In the genomic region with DNA sequence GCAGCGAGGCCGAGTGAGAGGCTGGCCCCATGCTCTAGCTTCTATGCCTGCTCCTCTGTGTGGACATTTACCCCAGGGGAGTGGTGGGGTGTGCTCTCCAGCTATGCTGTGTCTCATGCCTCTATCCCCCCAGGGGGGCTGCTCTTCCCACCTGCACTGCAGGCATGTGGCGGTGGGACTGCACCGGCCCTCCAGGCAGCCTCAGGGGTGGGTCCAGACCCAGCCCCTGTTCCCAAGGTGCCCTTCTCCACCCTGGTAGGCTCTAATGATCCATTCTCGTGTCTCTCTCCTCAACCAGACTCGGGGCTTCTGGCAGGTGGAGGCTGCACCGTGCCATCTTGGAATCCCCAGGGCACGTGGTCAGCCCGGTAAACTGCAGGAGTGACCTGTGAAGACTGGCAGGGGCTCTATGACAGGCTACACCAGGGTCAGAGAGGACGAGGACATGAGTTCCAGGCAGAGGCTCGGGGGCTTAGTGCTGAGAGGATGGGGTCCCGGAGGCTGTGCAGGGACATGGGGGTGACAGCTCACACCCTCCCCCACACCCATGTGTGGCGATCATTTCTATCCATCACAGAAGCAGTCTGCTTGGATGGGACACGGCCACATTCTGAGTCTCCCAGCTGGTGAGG, we compare ENCODE assay signal across 23 cellular contexts. TPM values are rescaled to one million over a fixed set of nuclear protein-coding genes. Genes with fewer than 3 reads are reported as not detected.
DNase-seq lines count a peak whose midpoint lies in the region; ATAC-seq, FAIRE-seq and TF ChIP-seq lines count a peak whose summit lies in the region.
"Had no signal": no experiment of that assay in that cellular context is flagged by ENCODE, and none has a peak within 500 bp of the region (broad histone marks: within the 10 kb centered on the region; RNA-seq: fewer than 3 reads in every experiment).

No MANE protein-coding gene starts in this region.

- no peak overlapping the region for H3K4ac ChIP-seq in H9 (ENCODE audit: low read depth, low read length)

- no peak overlapping the region for H3K9ac ChIP-seq in BLaER1
- no peak overlapping the region for H3K9ac ChIP-seq in H9 (ENCODE audit: extremely low read depth, insufficient read length, low read length)

- no peak for TF ChIP-seq CTCF in H9 (conservative IDR thresholded peaks at IDR 0.05)
- no peak for TF ChIP-seq CTCF in brain microvascular endothelial cell (IDR thresholded peaks at IDR 0.05; ENCODE audit: low read depth, low read length, missing control alignments)

- H3K14ac ChIP-seq in H9 (ENCODE audit: insufficient read depth, low read length): no peak overlapping the region

- no peak overlapping the region for H2BK12ac ChIP-seq in H9 (ENCODE audit: insufficient read length, low read depth, low read length)

- no peak overlapping the region for H2AFZ ChIP-seq in H9 (ENCODE audit: low read length)
- H2AFZ ChIP-seq: hepatocyte had no signal

- no CpG with 5 or more reads among the region's 14 CpGs for WGBS in H9 (ENCODE audit: extremely low coverage, insufficient read length, low lambda C conversion rate)

- peaks cover 45% of the 10 kb centered on the region for H3K4me1 ChIP-seq in BLaER1
- H3K4me1 ChIP-seq in H9 (ENCODE audit: insufficient read depth, low read length): no peaks in the 10 kb centered on the region; the same call in 1 of the 2 replicates
- H3K4me1 ChIP-seq: breast epithelium, psoas muscle had no signal

- intact Hi-C loops in posterior vena cava (cut with DNase I): no loop called here

- no peak for FAIRE-seq in GM19239 (lab: Jason Lieb, UNC)
- FAIRE-seq: GM18507, HTR-8/SVneo, islet of Langerhans had no signal

- peak overlapping the region; percentile 85 for H3K4me2 ChIP-seq in BLaER1
- no peak overlapping the region for H3K4me2 ChIP-seq in H9 (ENCODE audit: insufficient read depth, insufficient read length, low read length)
- H3K4me2 ChIP-seq: hepatocyte had no signal

- H3K27ac ChIP-seq in BLaER1 (peak overlapping the region; percentile 79), H9 (ENCODE audit: insufficient read length, low read depth, low read length) (no peak overlapping the region), brain microvascular endothelial cell (no peak overlapping the region)
- H3K27ac ChIP-seq: breast epithelium, hepatocyte, psoas muscle had no signal

- H3K23ac ChIP-seq in H9 (ENCODE audit: insufficient read length, low read depth, low read length): no peak overlapping the region

- no peak overlapping the region for H3K56ac ChIP-seq in H9 (ENCODE audit: insufficient read length, low read depth, low read length)

- H2AK5ac ChIP-seq in H9 (ENCODE audit: insufficient read length, low read length): no peak overlapping the region

- H3K36me3 ChIP-seq in BLaER1 (no peaks in the 10 kb centered on the region), brain microvascular endothelial cell (replicated peaks) (no peaks in the 10 kb centered on the region)
- H3K36me3 ChIP-seq: breast epithelium had no signal

- no peaks in the 10 kb centered on the region for H3K27me3 ChIP-seq in BLaER1
- no peaks in the 10 kb centered on the region for H3K27me3 ChIP-seq in H9 (ENCODE audit: insufficient read depth, low read length)
- no peaks in the 10 kb centered on the region for H3K27me3 ChIP-seq in brain microvascular endothelial cell (replicated peaks)
- H3K27me3 ChIP-seq: hepatocyte had no signal

- no peak overlapping the region for H3K4me3 ChIP-seq in BLaER1
- no peak overlapping the region for H3K4me3 ChIP-seq in brain microvascular endothelial cell (ENCODE audit: low read depth, low read length)
- H3K4me3 ChIP-seq: breast epithelium, hepatocyte, psoas muscle had no signal

- no peak overlapping the region for H3K27ac Mint-ChIP-seq in H9
- H3K27ac Mint-ChIP-seq: activated CD8-positive, alpha-beta T cell treated with anti-CD3 and anti-CD28 coated beads for 36 hours; activated naive CD8-positive, alpha-beta T cell treated with anti-CD3 and anti-CD28 coated beads, Interleukin-2, amount 50 U/mL, for 24 hours; activated T-helper 1 cell treated with anti-CD3 and anti-CD28 coated beads, Interleukin-12 subunit alpha, Interleukin-12 subunit beta, Interleukin-2, Interleukin-4 antibody, amounts not matched to agents 30 ng/mL and 10 ng/mL and 1 ng/mL, durations not matched to agents 14 hours and 24 hours and 36 hours; dendritic cell treated with granulocyte-macrophage colony-stimulating factor and Interleukin-4, amounts not matched to agents 40 ng/mL and 50 ng/mL, for 4 days; memory B cell; T-cell had no signal

- no peaks in the 10 kb centered on the region; a peak in 2 of 7 replicates for H3K36me3 Mint-ChIP-seq in H9 (ENCODE audit: insufficient read depth in 1 of 3, low read depth in 3 of 3)
- H3K36me3 Mint-ChIP-seq: memory B cell; naive thymus-derived CD8-positive, alpha-beta T cell; T-cell had no signal

- no peak overlapping the region for H2BK120ac ChIP-seq in H9 (ENCODE audit: low read depth, low read length, poor library complexity, severe bottlenecking)

- no peak overlapping the region for H4K5ac ChIP-seq in H9 (ENCODE audit: insufficient read length, low read depth, low read length)

- peak; percentile 7 for ATAC-seq in esophagus mucosa
- ATAC-seq: activated CD8-positive, alpha-beta T cell treated with anti-CD3 and anti-CD28 coated beads for 36 hours; activated naive CD8-positive, alpha-beta T cell treated with anti-CD3 and anti-CD28 coated beads, Interleukin-2, amount 50 U/mL, for 24 hours; naive thymus-derived CD8-positive, alpha-beta T cell; psoas muscle; T-cell had no signal

- no peak overlapping the region for H4K91ac ChIP-seq in H9 (ENCODE audit: insufficient read length, low read depth, low read length)

- peaks cover 7 to 20% of the 10 kb centered on the region in 2 experiments; a peak in 3 of 4 replicates for H3K4me1 Mint-ChIP-seq in H9
- H3K4me1 Mint-ChIP-seq: activated naive CD8-positive, alpha-beta T cell treated with anti-CD3 and anti-CD28 coated beads, Interleukin-2, amount 50 U/mL, for 24 hours; T-cell had no signal

- in situ Hi-C loops in brain microvascular endothelial cell (cut with HindIII; ENCODE audit: low pct_ligation_motif_present, low sequenced_read_pairs): no loop called here

- no peak overlapping the region for H3K18ac ChIP-seq in H9 (ENCODE audit: insufficient read length, low read depth, low read length)

- H3K9me3 ChIP-seq in BLaER1 (0 out of 2 replicates have a peak, but pooled peaks cover 3% of the 10 kb centered on the region), H9 (ENCODE audit: control insufficient read depth, low read depth, low read length) (no peaks in the 10 kb centered on the region)
- H3K9me3 ChIP-seq: breast epithelium, psoas muscle had no signal

- H3K23me2 ChIP-seq in H9 (ENCODE audit: insufficient read length, low read depth, low read length, poor library complexity, severe bottlenecking): peaks cover 3% of the 10 kb centered on the region

- H3K27me3 Mint-ChIP-seq in H9 (ENCODE audit: low read depth): peaks cover 3% of the 10 kb centered on the region

- H3K4me3 Mint-ChIP-seq in H9: no peak overlapping the region
- H3K4me3 Mint-ChIP-seq: activated CD8-positive, alpha-beta T cell treated with anti-CD3 and anti-CD28 coated beads for 36 hours; activated naive CD8-positive, alpha-beta T cell treated with anti-CD3 and anti-CD28 coated beads, Interleukin-2, amount 50 U/mL, for 24 hours; activated T-helper 1 cell treated with anti-CD3 and anti-CD28 coated beads, Interleukin-12 subunit alpha, Interleukin-12 subunit beta, Interleukin-2, Interleukin-4 antibody, amounts not matched to agents 30 ng/mL and 10 ng/mL and 1 ng/mL, durations not matched to agents 14 hours and 24 hours and 36 hours; dendritic cell treated with granulocyte-macrophage colony-stimulating factor and Interleukin-4, amounts not matched to agents 40 ng/mL and 50 ng/mL, for 4 days; memory B cell; naive thymus-derived CD8-positive, alpha-beta T cell; T-cell had no signal

- H3K79me1 ChIP-seq in H9 (ENCODE audit: insufficient read depth, low read depth, low read length, poor library complexity, severe bottlenecking): no peaks in the 10 kb centered on the region

- H4K20me1 ChIP-seq in BLaER1: no peaks in the 10 kb centered on the region
- H4K20me1 ChIP-seq in H9 (ENCODE audit: control insufficient read depth, insufficient read depth, insufficient read length): no peaks in the 10 kb centered on the region

- no peaks in the 10 kb centered on the region for H3K79me2 ChIP-seq in H9 (ENCODE audit: insufficient read depth, low read length)
- H3K79me2 ChIP-seq: hepatocyte had no signal

- H3K9me3 Mint-ChIP-seq in H9: peaks cover 17 to 19% of the 10 kb centered on the region in 2 experiments
- H3K9me3 Mint-ChIP-seq: activated naive CD8-positive, alpha-beta T cell treated with anti-CD3 and anti-CD28 coated beads, Interleukin-2, amount 50 U/mL, for 24 hours; activated T-helper 1 cell treated with anti-CD3 and anti-CD28 coated beads, Interleukin-12 subunit alpha, Interleukin-12 subunit beta, Interleukin-2, Interleukin-4 antibody, amounts not matched to agents 30 ng/mL and 10 ng/mL and 1 ng/mL, durations not matched to agents 14 hours and 24 hours and 36 hours; dendritic cell treated with granulocyte-macrophage colony-stimulating factor and Interleukin-4, amounts not matched to agents 40 ng/mL and 50 ng/mL, for 4 days had no signal

- no peak overlapping the region for H4K8ac ChIP-seq in H9 (replicated peaks; ENCODE audit: insufficient read length, low read depth, low read length)

- H2BK20ac ChIP-seq in H9 (ENCODE audit: low read depth, low read length, poor library complexity, severe bottlenecking): no peak overlapping the region

- DNase-seq in H9: peak; percentile 18
- peak; percentile 48 for DNase-seq in posterior vena cava (ENCODE audit: low spot score)
- DNase-seq in GM19239 (ENCODE audit: insufficient read length, low spot score): no peak
- DNase-seq in brain microvascular endothelial cell: no peak
- DNase-seq in DMS 273 treated with DMSO at 0.1 percent for 48 hours (lab: John Stamatoyannopoulos, UW): no peak
- DNase-seq: activated CD8-positive, alpha-beta T cell treated with anti-CD3 and anti-CD28 coated beads for 36 hours; activated naive CD8-positive, alpha-beta T cell treated with anti-CD3 and anti-CD28 coated beads, Interleukin-2, amount 50 U/mL, for 24 hours; NCI-H1105; NCI-H2107; NCI-H524 treated with DMSO at 0.1 percent for 48 hours had no signal

- H2BK15ac ChIP-seq in H9 (ENCODE audit: low read depth, low read length): no peak overlapping the region

- no peak overlapping the region for H2BK5ac ChIP-seq in H9 (ENCODE audit: insufficient read length, low read length)

- H3T11ph ChIP-seq in H9 (ENCODE audit: low read length): no peak overlapping the region

RNA-seq across cellular contexts. Expression of a gene that starts 22.7 kb away (rescaled TPM):
- total RNA-seq in H9 (2021): 8.6 and 9.5 TPM in 2 replicates
- 3.3 TPM for total RNA-seq in esophagus mucosa
- total RNA-seq in posterior vena cava: 100 to 1,000 TPM in 1 of 2 donors, 10 to 100 TPM in 1; 71.1 to 196 TPM
- total RNA-seq: activated T-helper 1 cell treated with anti-CD3 and anti-CD28 coated beads, Interleukin-12 subunit alpha, Interleukin-12 subunit beta, Interleukin-2, Interleukin-4 antibody, amounts not matched to agents 30 ng/mL and 10 ng/mL and 1 ng/mL, durations not matched to agents 14 hours and 24 hours and 36 hours had no signal

Comparison
In these comparisons a context has a peak if more than half of its experiments do, and no peak if none do; other contexts are left out.
1. DNase-seq: peak in H9 (single experiment) and posterior vena cava (single experiment); none in GM19239 (single experiment), brain microvascular endothelial cell (single experiment) and DMS 273 treated with DMSO at 0.1 percent for 48 hours (single experiment).